In genomic region chr17:7951143-7951792, GRCh38 we compare ENCODE assay signal across 13 cellular contexts. TPM values are rescaled to one million over a fixed set of nuclear protein-coding genes. Genes with fewer than 3 reads are reported as not detected.
DNase-seq lines count a peak whose midpoint lies in the region; ATAC-seq and TF ChIP-seq lines count a peak whose summit lies in the region.
"Had no signal": no experiment of that assay in that cellular context is flagged by ENCODE, and none has a peak within 500 bp of the region (broad histone marks: within the 10 kb centered on the region; RNA-seq: fewer than 3 reads in every experiment).

No MANE protein-coding gene starts in this region.

- no peaks in the 10 kb centered on the region for H3K27me3 Mint-ChIP-seq in CD8-positive, alpha-beta T cell (ENCODE audit: low read depth)

- POLR2A ChIA-PET in CD8-positive, alpha-beta T cell (lab: Charles Lee): no interaction called here

- H3K36me3 Mint-ChIP-seq in CD8-positive, alpha-beta T cell: peaks cover 32% of the 10 kb centered on the region

- H3K36me3 ChIP-seq in CD8-positive, alpha-beta T cell (ENCODE audit: insufficient read depth, low read length): peaks cover 8% of the 10 kb centered on the region
- H3K36me3 ChIP-seq in mucosa of descending colon (ENCODE audit: low read depth): no peaks in the 10 kb centered on the region

- no peaks in the 10 kb centered on the region for H3K9me3 ChIP-seq in CD8-positive, alpha-beta T cell (ENCODE audit: low read length)
- no peaks in the 10 kb centered on the region for H3K9me3 ChIP-seq in mucosa of descending colon
- H3K9me3 ChIP-seq: BLaER1, colonic mucosa had no signal

- no peak overlapping the region for H3K4me3 ChIP-seq in CD8-positive, alpha-beta T cell (ENCODE audit: low read depth, low read length)
- H3K4me3 ChIP-seq in mucosa of descending colon: no peak overlapping the region
- H3K4me3 ChIP-seq: BLaER1, colonic mucosa had no signal

- CTCF ChIA-PET in CD8-positive, alpha-beta T cell (lab: Charles Lee): interaction anchor here (0.9 to 1.3 kb wide), 2 partner anchors 39 kb away, joined by 3 read pairs; no protein-coding TSS in a partner anchor

- H3K9me3 Mint-ChIP-seq in CD8-positive, alpha-beta T cell: no peaks in the 10 kb centered on the region

- no peak overlapping the region for H3K4me3 Mint-ChIP-seq in CD8-positive, alpha-beta T cell
- H3K4me3 Mint-ChIP-seq: WTC11 had no signal

- H3K27ac Mint-ChIP-seq in CD8-positive, alpha-beta T cell: peak overlapping the region; percentile 34
- H3K27ac Mint-ChIP-seq: WTC11 had no signal

- H3K4me1 ChIP-seq in CD8-positive, alpha-beta T cell (ENCODE audit: insufficient read depth, low read length): no peaks in the 10 kb centered on the region
- no peaks in the 10 kb centered on the region for H3K4me1 ChIP-seq in mucosa of descending colon (ENCODE audit: low read depth)
- H3K4me1 ChIP-seq: BLaER1, colonic mucosa had no signal

- no peak for TF ChIP-seq CTCF in CD8-positive, alpha-beta T cell (IDR thresholded peaks at IDR 0.05)
- no peak for TF ChIP-seq CTCF in mucosa of descending colon (IDR thresholded peaks at IDR 0.05)

- DNase-seq in CD8-positive, alpha-beta T cell: no peak
- peak; percentile 61 for DNase-seq in activated CD4-positive, alpha-beta T cell treated with anti-CD3 and anti-CD28 coated beads for 48 hours
- DNase-seq in mucosa of descending colon: no peak
- DNase-seq in OCI-M2 (lab: John Stamatoyannopoulos, UW; ENCODE audit: unreplicated experiment): no peak
- no peak for DNase-seq in NK-92 treated with Interleukin-12 subunit alpha and Interleukin-12 subunit beta, amount 100 ng/mL, for 24 hours (lab: John Stamatoyannopoulos, UW)
- DNase-seq in erythroblast (lab: John Stamatoyannopoulos, UW): no peak
- no peak for DNase-seq in central memory CD4-positive, alpha-beta T cell
- DNase-seq: colonic mucosa, OCI-M1 had no signal

- no peak for ATAC-seq in CD8-positive, alpha-beta T cell
- ATAC-seq in GM21526 (IDR thresholded peaks at IDR 0.05; ENCODE audit: low FRiP score, unreplicated experiment) (peak; percentile 66), mucosa of descending colon (peak; percentile 51)
- ATAC-seq: WTC11 had no signal

- TF ChIP-seq POLR2A in erythroblast (IDR thresholded peaks at IDR 0.05; ENCODE audit: low read length): no peak

- intact Hi-C loops in CD8-positive, alpha-beta T cell (cut with DNase I, micrococcal nuclease): loop anchor here in 1 of 2 experiments (2.0 kb wide), 1 partner anchor 24 kb away; no protein-coding TSS in a partner anchor
- intact Hi-C loops in mucosa of descending colon (cut with DNase I, micrococcal nuclease): no loop called here

- peaks cover 5% of the 10 kb centered on the region for H3K4me1 Mint-ChIP-seq in CD8-positive, alpha-beta T cell (ENCODE audit: low read depth)
- H3K4me1 Mint-ChIP-seq: WTC11 had no signal

- H3K27ac ChIP-seq in CD8-positive, alpha-beta T cell (ENCODE audit: low read depth, low read length): no peak overlapping the region
- H3K27ac ChIP-seq: BLaER1, colonic mucosa had no signal

- H3K27me3 ChIP-seq in CD8-positive, alpha-beta T cell (ENCODE audit: insufficient read depth, low read length): no peaks in the 10 kb centered on the region
- H3K27me3 ChIP-seq: BLaER1, colonic mucosa had no signal

RNA-seq across cellular contexts. Expression of gene CNTROB, which starts 19.3 kb away (rescaled TPM):
- total RNA-seq in CD8-positive, alpha-beta T cell: 10 to 100 TPM; 20.1 to 23.6 TPM
- total RNA-seq in mucosa of descending colon: 10 to 100 TPM; 23.7 to 34.5 (median 31.4) TPM

RNA-seq across cellular contexts. Expression of gene TRAPPC1, which starts 19.5 kb away (rescaled TPM):
- 10 to 100 TPM; 29.6 to 39.4 TPM for total RNA-seq in CD8-positive, alpha-beta T cell
- total RNA-seq in mucosa of descending colon: 100 to 1,000 TPM in 2 of 3 donors, 10 to 100 TPM in 1; 86.2 to 116 (median 114) TPM

RNA-seq across cellular contexts. Expression of gene KCNAB3, which starts 21.6 kb away (rescaled TPM):
- 1 to 10 TPM; 4.1 to 6.1 TPM for total RNA-seq in CD8-positive, alpha-beta T cell
- total RNA-seq in mucosa of descending colon: 1 to 10 TPM; 3.3 to 5.5 (median 3.9) TPM

RNA-seq across cellular contexts. Expression of gene RNF227, which starts 35.2 kb away (rescaled TPM):
- total RNA-seq in CD8-positive, alpha-beta T cell: 1 to 10 TPM; 2.8 to 3.3 TPM
- total RNA-seq in mucosa of descending colon: 1 to 10 TPM; 1.4 to 3.0 (median 2.4) TPM

RNA-seq across cellular contexts. Expression of gene GUCY2D, which starts 51.1 kb away (rescaled TPM):
- total RNA-seq in CD8-positive, alpha-beta T cell: not detected
- total RNA-seq in mucosa of descending colon: under 1 TPM in 1 of 3 donors, not detected in 2; 0.26 TPM
- total RNA-seq: osteoblast had no signal
